8 cellular contexts compared by ENCODE assay signal in genomic region chr18:23437357-23438045, GRCh38. TPM values are rescaled to one million over a fixed set of nuclear protein-coding genes. Genes with fewer than 3 reads are reported as not detected.
DNase-seq lines count a peak whose midpoint lies in the region; ATAC-seq and TF ChIP-seq lines count a peak whose summit lies in the region.

No MANE protein-coding gene starts in this region.

- H3K9ac ChIP-seq in HUES64 (ENCODE audit: low read depth, low read length) (peak overlapping the region; percentile 63), fibroblast of lung (ENCODE audit: insufficient read depth, low read length) (peak overlapping the region; percentile 72)

- H3K4me3 ChIP-seq in HUES64 (ENCODE audit: low read length) (peak overlapping the region; percentile 72), Panc1 (ENCODE audit: low read depth in 2 of 2, low read length in 2 of 2) (peak overlapping the region; percentile 73 to 99), fibroblast of lung (replicated peaks in 1 of 4; ENCODE audit: control extremely low read depth in 1 of 4, insufficient read depth in 1 of 4, low read depth in 3 of 4, low read length in 4 of 4) (peak overlapping the region; percentile 92 to 100 (median 99))

- intact Hi-C loops in Panc1 (cut with micrococcal nuclease; ENCODE audit: unreplicated experiment): no loop called here

- no peaks in the 10 kb centered on the region for H3K36me3 ChIP-seq in HUES64 (ENCODE audit: insufficient read depth, low read length)
- no peaks in the 10 kb centered on the region for H3K36me3 ChIP-seq in Panc1 (ENCODE audit: control insufficient read depth, insufficient read depth, low read length)
- no peaks in the 10 kb centered on the region for H3K36me3 ChIP-seq in fibroblast of lung (ENCODE audit: control insufficient read depth, insufficient read depth, low read length)

- no peaks in the 10 kb centered on the region for H3K9me3 ChIP-seq in HUES64 (ENCODE audit: insufficient read depth, low read depth, low read length)
- H3K9me3 ChIP-seq in Panc1 (ENCODE audit: control insufficient read depth, insufficient read depth, low read depth, low read length): no peaks in the 10 kb centered on the region
- H3K9me3 ChIP-seq in fibroblast of lung (ENCODE audit: control insufficient read depth, insufficient read depth, low read depth, low read length): no peaks in the 10 kb centered on the region

- POLR2A ChIA-PET in Panc1 (lab: Charles Lee): no interaction called here

- 0 out of 2 replicates have a peak, but pooled peaks cover 3% of the 10 kb centered on the region for H3K4me1 ChIP-seq in HUES64 (ENCODE audit: insufficient read depth, low read length)
- H3K4me1 ChIP-seq in Panc1 (ENCODE audit: control insufficient read depth, insufficient read depth, low read length): peaks cover 9% of the 10 kb centered on the region; the same call in 1 of the 2 replicates
- H3K4me1 ChIP-seq in fibroblast of lung (ENCODE audit: control insufficient read depth, extremely low read depth, insufficient read depth, low read length): no peaks in the 10 kb centered on the region

- peak overlapping the region; percentile 100 for H2AFZ ChIP-seq in fibroblast of lung (ENCODE audit: low read length)

- CTCF ChIA-PET in Panc1 (lab: Charles Lee): no interaction called here

- H3K36me3 Mint-ChIP-seq in activated T-helper 17 cell treated with anti-CD3 and anti-CD28 coated beads, Interleukin-2, amount 50 U/mL, for 72 hours (ENCODE audit: low read depth): no peaks in the 10 kb centered on the region
- no peaks in the 10 kb centered on the region for H3K36me3 Mint-ChIP-seq in naive B cell
- H3K36me3 Mint-ChIP-seq in stimulated activated effector memory CD8-positive, alpha-beta T cell treated with anti-CD3 and anti-CD28 coated beads, Interleukin-12 subunit alpha, Interleukin-12 subunit beta, amount 100 ng/mL, for 72 hours: no peaks in the 10 kb centered on the region

- BruUV-seq in Panc1 (replicated peaks; lab: Mats Ljungman, UMichigan): no TSS peak

- H3K4me3 Mint-ChIP-seq in activated T-helper 17 cell treated with anti-CD3 and anti-CD28 coated beads, Interleukin-2, amount 50 U/mL, for 72 hours: peak overlapping the region; percentile 89
- H3K4me3 Mint-ChIP-seq in naive B cell: peak overlapping the region; percentile 84 to 95 (median 92)
- H3K4me3 Mint-ChIP-seq in stimulated activated effector memory CD8-positive, alpha-beta T cell treated with anti-CD3 and anti-CD28 coated beads, Interleukin-12 subunit alpha, Interleukin-12 subunit beta, amount 100 ng/mL, for 72 hours: peak overlapping the region; percentile 86

- DNase-seq in DMS153 treated with DMSO at 0.1 percent for 48 hours (lab: John Stamatoyannopoulos, UW; ENCODE audit: unreplicated experiment) (peak; percentile 48), Panc1 (ENCODE audit: low read depth, low spot score) (no peak), fibroblast of lung (ENCODE audit: low read depth in 2 of 2) (peak; percentile 66 to 69), naive B cell (peak; percentile 72)
- peak; percentile 69 to 88 for DNase-seq in stimulated activated effector memory CD8-positive, alpha-beta T cell treated with anti-CD3 and anti-CD28 coated beads, Interleukin-12 subunit alpha, Interleukin-12 subunit beta, amount 100 ng/mL, for 72 hours (ENCODE audit: low spot score in 2 of 2)

- H3K27me3 Mint-ChIP-seq in activated T-helper 17 cell treated with anti-CD3 and anti-CD28 coated beads, Interleukin-2, amount 50 U/mL, for 72 hours: no peaks in the 10 kb centered on the region
- H3K27me3 Mint-ChIP-seq in naive B cell: no peaks in the 10 kb centered on the region

- H3K4me1 Mint-ChIP-seq in activated T-helper 17 cell treated with anti-CD3 and anti-CD28 coated beads, Interleukin-2, amount 50 U/mL, for 72 hours: no peaks in the 10 kb centered on the region
- H3K4me1 Mint-ChIP-seq in naive B cell: peaks cover 17 to 36% (median 20%) of the 10 kb centered on the region in 3 donors
- peaks cover 21% of the 10 kb centered on the region for H3K4me1 Mint-ChIP-seq in stimulated activated effector memory CD8-positive, alpha-beta T cell treated with anti-CD3 and anti-CD28 coated beads, Interleukin-12 subunit alpha, Interleukin-12 subunit beta, amount 100 ng/mL, for 72 hours

- H3K27ac Mint-ChIP-seq in activated T-helper 17 cell treated with anti-CD3 and anti-CD28 coated beads, Interleukin-2, amount 50 U/mL, for 72 hours: peak overlapping the region; percentile 76
- H3K27ac Mint-ChIP-seq in naive B cell: peak overlapping the region in 5 of 6 donors; percentile 64 to 87 (median 75)
- peak overlapping the region; percentile 87 for H3K27ac Mint-ChIP-seq in stimulated activated effector memory CD8-positive, alpha-beta T cell treated with anti-CD3 and anti-CD28 coated beads, Interleukin-12 subunit alpha, Interleukin-12 subunit beta, amount 100 ng/mL, for 72 hours

- TF ChIP-seq CTCF in Panc1 (IDR thresholded peaks at IDR 0.05) (no peak), fibroblast of lung (conservative IDR thresholded peaks at IDR 0.05 in 1 of 2, IDR thresholded peaks at IDR 0.05 in 1 of 2; ENCODE audit: low read depth in 1 of 2, low read length in 2 of 2) (no peak)

- H3K27ac ChIP-seq in HUES64 (ENCODE audit: low read depth, low read length): peak overlapping the region; percentile 29; the same call in 1 of the 2 replicates
- H3K27ac ChIP-seq in Panc1 (ENCODE audit: low read length): peak overlapping the region; percentile 90
- peak overlapping the region; percentile 73 for H3K27ac ChIP-seq in fibroblast of lung (ENCODE audit: insufficient read depth, low read length)

- H3K9me3 Mint-ChIP-seq in activated T-helper 17 cell treated with anti-CD3 and anti-CD28 coated beads, Interleukin-2, amount 50 U/mL, for 72 hours: no peaks in the 10 kb centered on the region
- H3K9me3 Mint-ChIP-seq in naive B cell: no peaks in the 10 kb centered on the region
- H3K9me3 Mint-ChIP-seq in stimulated activated effector memory CD8-positive, alpha-beta T cell treated with anti-CD3 and anti-CD28 coated beads, Interleukin-12 subunit alpha, Interleukin-12 subunit beta, amount 100 ng/mL, for 72 hours: no peaks in the 10 kb centered on the region

- in situ Hi-C loops in Panc1 (cut with HindIII; ENCODE audit: low pct_unique_long_range_greater_than_20kb, low sequenced_read_pairs): no loop called here

- H3K79me2 ChIP-seq in fibroblast of lung (ENCODE audit: control insufficient read depth, insufficient read depth, low read length): no peaks in the 10 kb centered on the region

- H3K27me3 ChIP-seq in HUES64 (ENCODE audit: insufficient read depth, low read length): no peaks in the 10 kb centered on the region
- H3K27me3 ChIP-seq in Panc1 (ENCODE audit: control insufficient read depth, insufficient read depth, low read length): no peaks in the 10 kb centered on the region
- no peaks in the 10 kb centered on the region for H3K27me3 ChIP-seq in fibroblast of lung (ENCODE audit: control insufficient read depth, insufficient read depth, low read length)

- ATAC-seq in GM21423 (IDR thresholded peaks at IDR 0.05; ENCODE audit: unreplicated experiment) (peak; percentile 99), Panc1 (peak; percentile 96), naive B cell (ENCODE audit: low read depth in 2 of 2) (peak; percentile 100)
- peak; percentile 98 for ATAC-seq in activated T-helper 17 cell treated with anti-CD3 and anti-CD28 coated beads, Interleukin-2, amount 50 U/mL, for 72 hours (replicated peaks)
- ATAC-seq in stimulated activated effector memory CD8-positive, alpha-beta T cell treated with anti-CD3 and anti-CD28 coated beads, Interleukin-12 subunit alpha, Interleukin-12 subunit beta, amount 100 ng/mL, for 72 hours: peak; percentile 99

- WGBS in HUES64: under 1% methylated on average over 39 of the region's 42 CpGs

- peak overlapping the region; percentile 98 for H3K4me2 ChIP-seq in fibroblast of lung (ENCODE audit: extremely low read depth, insufficient read depth, low read length)

- H4K20me1 ChIP-seq in fibroblast of lung (ENCODE audit: control insufficient read depth, extremely low read depth, insufficient read depth, low read length): no peaks in the 10 kb centered on the region

RNA-seq across cellular contexts. Expression of gene RIOK3, which starts 15.6 kb away (rescaled TPM):
- 28.7 TPM for polyA plus RNA-seq in HUES64 (2013, experiment 1 of 2)
- 21.6 TPM for polyA plus RNA-seq in HUES64 (2013, experiment 2 of 2)
- total RNA-seq in Panc1 (2021; ENCODE audit: unreplicated experiment): 74.7 TPM
- polyA plus RNA-seq in Panc1 (2012; ENCODE audit: insufficient read length): 44.8 TPM
- 100 to 1,000 TPM in 1 of 2 donors, 10 to 100 TPM in 1; 56.8 to 101 TPM for total RNA-seq in activated T-helper 17 cell treated with anti-CD3 and anti-CD28 coated beads, Interleukin-2, amount 50 U/mL, for 72 hours
- total RNA-seq in fibroblast of lung: 59.8 and 78.8 TPM in 2 replicates
- 37.6 and 48.4 TPM in 2 replicates for polyA plus RNA-seq in fibroblast of lung
- 33.8 and 43.9 TPM in 2 replicates for polyA plus RNA-seq in fibroblast of lung (2012)
- 7.8 and 9.1 TPM in 2 replicates for polyA minus RNA-seq in fibroblast of lung (ENCODE audit: low replicate concordance)
- polyA plus RNA-seq in naive B cell (ENCODE audit: low read depth in 6 of 6): 10 to 100 TPM; 67.1 to 95.8 (median 78.8) TPM

Comparison
In these comparisons a context has a peak if more than half of its experiments do, and no peak if none do; other contexts are left out.
1. H3K27ac ChIP-seq: peak in every context shown above with its lines; median percentile 90 in Panc1; 73 in fibroblast of lung; 29 in HUES64.